Comparison of ENCODE assay signal across 20 cellular contexts in the genomic region with DNA sequence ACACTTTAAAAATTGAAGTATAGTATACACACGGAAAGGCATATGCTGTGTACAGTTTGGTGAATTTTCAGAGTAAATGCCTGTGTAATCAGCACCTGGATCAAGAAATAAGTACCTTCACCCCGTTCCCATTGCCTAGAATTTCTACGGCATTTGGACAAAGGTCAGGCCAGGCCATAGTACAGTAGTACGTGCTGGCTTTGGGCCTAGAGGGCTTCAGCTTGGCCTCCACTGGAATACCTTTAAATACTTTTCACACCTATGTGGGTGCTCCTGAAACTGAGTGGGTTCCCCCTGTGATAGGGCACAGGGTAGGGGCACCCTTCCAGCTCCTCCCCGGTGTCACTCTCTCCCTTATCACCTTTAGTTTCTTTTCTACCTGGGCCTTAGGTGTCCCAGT. TPM values are rescaled to one million over a fixed set of nuclear protein-coding genes. Genes with fewer than 3 reads are reported as not detected.
A peak's percentile ranks its signal among the peaks of the same experiment; 100 is the strongest.
DNase-seq lines count a peak whose midpoint lies in the region; ATAC-seq, FAIRE-seq and TF ChIP-seq lines count a peak whose summit lies in the region.
"Had no signal": no experiment of that assay in that cellular context is flagged by ENCODE, and none has a peak within 500 bp of the region (broad histone marks: within the 10 kb centered on the region; RNA-seq: fewer than 3 reads in every experiment).

No MANE protein-coding gene starts in this region.

- H3K27me3 Mint-ChIP-seq in activated T-cell treated with anti-CD3 and anti-CD28 coated beads, Interleukin-2, amount 50 U/mL, for 4 hours (ENCODE audit: low read depth) = no peaks in the 10 kb centered on the region
- H3K27me3 Mint-ChIP-seq in osteocyte (ENCODE audit: unreplicated experiment) = no peaks in the 10 kb centered on the region

- peak; percentile 9 for DNase-seq in activated T-cell treated with anti-CD3 and anti-CD28 coated beads, Interleukin-2, amount 50 U/mL, for 48 hours
- DNase-seq in activated T-cell treated with anti-CD3 and anti-CD28 coated beads, Interleukin-2, amount 50 U/mL, for 4 hours = no peak
- DNase-seq in osteocyte (ENCODE audit: extremely low spot score, unreplicated experiment) = peak; percentile 72
- no peak for DNase-seq in stimulated activated CD4-positive, alpha-beta T cell treated with anti-CD3 and anti-CD28 coated beads, Interleukin-2, amount 100 ng/mL, for 48 hours
- DNase-seq in frontal cortex (ENCODE audit: low spot score in 2 of 2) = no peak
- DNase-seq: NCI-H1417, NCI-H187, NCI-H2107, NCI-H510A, NCI-H748 treated with DMSO at 0.1 percent for 48 hours, SHP77 had no signal

- no peak for ATAC-seq in activated T-cell treated with anti-CD3 and anti-CD28 coated beads, Interleukin-2, amount 50 U/mL, for 4 hours
- ATAC-seq in GM18861 (IDR thresholded peaks at IDR 0.05; ENCODE audit: unreplicated experiment) = no peak

- no peak overlapping the region for H3K4me3 Mint-ChIP-seq in activated T-cell treated with anti-CD3 and anti-CD28 coated beads, Interleukin-2, amount 50 U/mL, for 4 hours
- no peak overlapping the region for H3K4me3 Mint-ChIP-seq in osteocyte (ENCODE audit: unreplicated experiment)

- H3K27me3 ChIP-seq in esophagus (ENCODE audit: control insufficient read depth in 1 of 2, insufficient read depth in 2 of 2, low read length in 2 of 2) = no peaks in the 10 kb centered on the region
- H3K27me3 ChIP-seq: BLaER1 treated with 17β-estradiol and CSF1 and Interleukin-3, amounts not matched to agents 10 nM and 100 nM had no signal

- no peak for FAIRE-seq in frontal cortex (lab: Jason Lieb, UNC)
- FAIRE-seq: A204.1, D721Med, H54, RCC 7860 had no signal

- H3K27ac Mint-ChIP-seq in osteocyte (ENCODE audit: unreplicated experiment) = no peak overlapping the region

- H3K27ac ChIP-seq in esophagus (ENCODE audit: low read depth in 2 of 2, low read length in 1 of 2) = peak overlapping the region; percentile 34 to 36
- H3K27ac ChIP-seq in urinary bladder (ENCODE audit: low read depth) = peak overlapping the region; percentile 18
- H3K27ac ChIP-seq: BLaER1 treated with 17β-estradiol and CSF1 and Interleukin-3, amounts not matched to agents 10 nM and 100 nM; KMS-11 had no signal

- H3K4me3 ChIP-seq in esophagus (ENCODE audit: low read depth in 1 of 2, low read length in 2 of 2) (no peak overlapping the region), urinary bladder (ENCODE audit: low read depth, low read length) (no peak overlapping the region)
- H3K4me3 ChIP-seq: BLaER1 treated with 17β-estradiol and CSF1 and Interleukin-3, amounts not matched to agents 10 nM and 100 nM had no signal

- no peaks in the 10 kb centered on the region for H3K9me3 Mint-ChIP-seq in activated T-cell treated with anti-CD3 and anti-CD28 coated beads, Interleukin-2, amount 50 U/mL, for 4 hours
- H3K9me3 Mint-ChIP-seq in osteocyte (ENCODE audit: unreplicated experiment) = no peaks in the 10 kb centered on the region

- H3K4me1 Mint-ChIP-seq in activated T-cell treated with anti-CD3 and anti-CD28 coated beads, Interleukin-2, amount 50 U/mL, for 4 hours (ENCODE audit: low read depth) = peaks cover 13% of the 10 kb centered on the region
- H3K4me1 Mint-ChIP-seq in osteocyte (ENCODE audit: unreplicated experiment) = peaks cover 46% of the 10 kb centered on the region

- H3K4me1 ChIP-seq in esophagus (ENCODE audit: control insufficient read depth in 2 of 2, insufficient read depth in 2 of 2, low read length in 1 of 2) = peaks cover 7 to 15% of the 10 kb centered on the region in 2 donors
- H3K4me1 ChIP-seq in urinary bladder (ENCODE audit: insufficient read depth) = peaks cover 2% of the 10 kb centered on the region

- WGBS in esophagus, 2 donors = 81 to 92% methylated on average over 5 of the region's 5 CpGs
- 90% methylated on average over 5 of the region's 5 CpGs for WGBS in urinary bladder

- H3K9me3 ChIP-seq in esophagus (ENCODE audit: control insufficient read depth in 2 of 2, insufficient read depth in 1 of 2, low read depth in 1 of 2, low read length in 1 of 2) = no peaks in the 10 kb centered on the region
- H3K9me3 ChIP-seq: BLaER1 treated with 17β-estradiol and CSF1 and Interleukin-3, amounts not matched to agents 10 nM and 100 nM had no signal

- TF ChIP-seq CTCF in osteocyte (IDR thresholded peaks at IDR 0.05) = no peak

- H3K36me3 ChIP-seq in esophagus (ENCODE audit: control insufficient read depth in 2 of 2, insufficient read depth in 2 of 2, low read length in 1 of 2) (peaks cover 0 to 2% of the 10 kb centered on the region in 2 donors), urinary bladder (ENCODE audit: insufficient read depth) (no peaks in the 10 kb centered on the region)

- peaks cover 6% of the 10 kb centered on the region for H3K36me3 Mint-ChIP-seq in activated T-cell treated with anti-CD3 and anti-CD28 coated beads, Interleukin-2, amount 50 U/mL, for 4 hours (ENCODE audit: insufficient read depth)
- peaks cover 2% of the 10 kb centered on the region for H3K36me3 Mint-ChIP-seq in osteocyte (ENCODE audit: unreplicated experiment)

RNA-seq across cellular contexts. Expression of a gene that starts 26.5 kb away (rescaled TPM):
- 10 to 100 TPM; 30.8 to 34.0 (median 31.7) TPM for total RNA-seq in activated T-cell treated with anti-CD3 and anti-CD28 coated beads, Interleukin-2, amount 50 U/mL, for 4 hours
- polyA plus RNA-seq in esophagus (1 to 10 TPM; 4.5 to 6.7 TPM), urinary bladder (2.5 TPM)
- total RNA-seq in osteocyte (26.5 and 27.5 TPM in 2 replicates), urinary bladder (9.1 TPM), frontal cortex (15.9 TPM)

Comparison
In these comparisons a context has a peak if more than half of its experiments do, and no peak if none do; other contexts are left out.
1. DNase-seq: peak in activated T-cell treated with anti-CD3 and anti-CD28 coated beads, Interleukin-2, amount 50 U/mL, for 48 hours (2 of 2) and osteocyte (single experiment); none in activated T-cell treated with anti-CD3 and anti-CD28 coated beads, Interleukin-2, amount 50 U/mL, for 4 hours (single experiment), stimulated activated CD4-positive, alpha-beta T cell treated with anti-CD3 and anti-CD28 coated beads, Interleukin-2, amount 100 ng/mL, for 48 hours (0 of 2) and frontal cortex (0 of 2).